In the genomic region with DNA sequence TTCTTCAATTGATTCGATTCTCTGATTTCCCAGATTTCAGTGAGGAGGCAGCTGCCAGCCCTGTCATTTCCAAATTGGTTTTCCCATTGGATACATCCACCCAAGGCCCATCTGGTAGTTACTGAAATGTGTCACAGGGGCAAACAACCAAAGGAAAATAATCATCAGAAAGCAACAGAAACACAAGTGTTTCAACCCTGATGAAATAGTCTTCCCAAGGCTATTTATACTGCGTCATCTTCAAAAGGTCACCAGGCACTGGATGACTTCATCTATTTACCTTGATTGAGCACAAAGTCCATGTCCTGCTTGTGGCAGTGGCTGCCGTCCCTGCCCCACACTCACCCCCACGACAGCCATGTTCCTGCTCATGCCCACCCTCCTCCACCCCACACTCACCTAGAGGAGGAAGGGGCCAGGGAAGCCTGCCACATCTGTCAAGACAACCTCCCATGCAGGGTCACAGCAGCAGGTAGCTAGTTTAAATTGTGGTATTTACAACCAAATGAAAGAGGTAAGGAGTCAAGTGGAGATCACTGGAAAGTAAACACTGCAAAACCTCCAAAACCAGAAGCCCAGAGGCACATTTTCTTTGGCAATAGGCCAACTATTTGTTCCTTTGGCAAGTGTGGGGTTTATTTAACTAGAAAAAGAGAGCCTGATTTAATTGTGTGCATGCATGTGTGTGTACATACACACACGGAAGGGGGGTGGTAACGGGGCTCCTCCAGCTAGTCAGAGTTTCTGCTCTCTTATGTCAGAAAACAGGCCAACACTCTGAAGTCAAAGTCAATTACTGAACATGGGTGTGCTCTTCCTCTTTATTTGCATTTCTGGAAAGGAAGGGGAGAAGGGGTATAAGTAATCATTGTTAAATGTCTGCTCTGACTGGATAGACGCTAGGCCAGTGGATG, we compare ENCODE assay signal across 1 cellular context.
TF ChIP-seq lines count a peak whose summit lies in the region.

No MANE protein-coding gene starts in this region.

TF ChIP-seq in HepG2, 621 proteins besides CTCF, POLR2A, EP300 and RAD21 (continued from another document and continues in another):
- TF ChIP-seq, protein P1, sequence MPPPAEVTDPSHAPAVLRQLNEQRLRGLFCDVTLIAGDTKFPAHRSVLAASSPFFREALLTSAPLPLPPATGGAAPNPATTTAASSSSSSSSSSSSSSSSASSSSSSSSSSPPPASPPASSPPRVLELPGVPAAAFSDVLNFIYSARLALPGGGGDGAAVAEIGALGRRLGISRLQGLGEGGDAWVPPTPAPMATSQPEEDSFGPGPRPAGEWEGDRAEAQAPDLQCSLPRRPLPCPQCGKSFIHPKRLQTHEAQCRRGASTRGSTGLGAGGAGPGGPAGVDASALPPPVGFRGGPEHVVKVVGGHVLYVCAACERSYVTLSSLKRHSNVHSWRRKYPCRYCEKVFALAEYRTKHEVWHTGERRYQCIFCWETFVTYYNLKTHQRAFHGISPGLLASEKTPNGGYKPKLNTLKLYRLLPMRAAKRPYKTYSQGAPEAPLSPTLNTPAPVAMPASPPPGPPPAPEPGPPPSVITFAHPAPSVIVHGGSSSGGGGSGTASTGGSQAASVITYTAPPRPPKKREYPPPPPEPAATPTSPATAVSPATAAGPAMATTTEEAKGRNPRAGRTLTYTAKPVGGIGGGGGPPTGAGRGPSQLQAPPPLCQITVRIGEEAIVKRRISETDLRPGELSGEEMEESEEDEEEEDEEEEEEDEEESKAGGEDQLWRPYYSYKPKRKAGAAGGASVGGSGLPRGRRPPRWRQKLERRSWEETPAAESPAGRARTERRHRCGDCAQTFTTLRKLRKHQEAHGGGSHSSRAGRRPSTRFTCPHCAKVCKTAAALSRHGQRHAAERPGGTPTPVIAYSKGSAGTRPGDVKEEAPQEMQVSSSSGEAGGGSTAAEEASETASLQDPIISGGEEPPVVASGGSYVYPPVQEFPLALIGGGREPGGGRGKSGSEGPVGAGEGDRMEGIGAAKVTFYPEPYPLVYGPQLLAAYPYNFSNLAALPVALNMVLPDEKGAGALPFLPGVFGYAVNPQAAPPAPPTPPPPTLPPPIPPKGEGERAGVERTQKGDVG (CRISPR knock-in tag; IDR thresholded peaks at IDR 0.05; ENCODE audit: borderline replicate concordance), result peak; percentile 83; the same call in 1 of the 2 replicates
- no peak for TF ChIP-seq CAMTA2 (CRISPR knock-in tag; IDR thresholded peaks at IDR 0.05; ENCODE audit: borderline replicate concordance)
- TF ChIP-seq, protein P2, sequence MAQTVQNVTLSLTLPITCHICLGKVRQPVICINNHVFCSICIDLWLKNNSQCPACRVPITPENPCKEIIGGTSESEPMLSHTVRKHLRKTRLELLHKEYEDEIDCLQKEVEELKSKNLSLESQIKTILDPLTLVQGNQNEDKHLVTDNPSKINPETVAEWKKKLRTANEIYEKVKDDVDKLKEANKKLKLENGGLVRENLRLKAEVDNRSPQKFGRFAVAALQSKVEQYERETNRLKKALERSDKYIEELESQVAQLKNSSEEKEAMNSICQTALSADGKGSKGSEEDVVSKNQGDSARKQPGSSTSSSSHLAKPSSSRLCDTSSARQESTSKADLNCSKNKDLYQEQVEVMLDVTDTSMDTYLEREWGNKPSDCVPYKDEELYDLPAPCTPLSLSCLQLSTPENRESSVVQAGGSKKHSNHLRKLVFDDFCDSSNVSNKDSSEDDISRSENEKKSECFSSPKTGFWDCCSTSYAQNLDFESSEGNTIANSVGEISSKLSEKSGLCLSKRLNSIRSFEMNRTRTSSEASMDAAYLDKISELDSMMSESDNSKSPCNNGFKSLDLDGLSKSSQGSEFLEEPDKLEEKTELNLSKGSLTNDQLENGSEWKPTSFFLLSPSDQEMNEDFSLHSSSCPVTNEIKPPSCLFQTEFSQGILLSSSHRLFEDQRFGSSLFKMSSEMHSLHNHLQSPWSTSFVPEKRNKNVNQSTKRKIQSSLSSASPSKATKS (CRISPR knock-in tag; IDR thresholded peaks at IDR 0.05), result peak; percentile 87
- TF ChIP-seq ZNF879 (CRISPR knock-in tag; IDR thresholded peaks at IDR 0.05), result no peak
- TF ChIP-seq ZNF558 (CRISPR knock-in tag; IDR thresholded peaks at IDR 0.05; ENCODE audit: borderline replicate concordance), result no peak
- TF ChIP-seq ZNF75D (CRISPR knock-in tag; IDR thresholded peaks at IDR 0.05; ENCODE audit: borderline replicate concordance), result no peak
- TF ChIP-seq GTF3A (CRISPR knock-in tag; conservative IDR thresholded peaks at IDR 0.05), result no peak
- no peak for TF ChIP-seq HNRNPH1 (optimal IDR thresholded peaks at IDR 0.05; ENCODE audit: low read depth, low read length)
- TF ChIP-seq, protein P3, sequence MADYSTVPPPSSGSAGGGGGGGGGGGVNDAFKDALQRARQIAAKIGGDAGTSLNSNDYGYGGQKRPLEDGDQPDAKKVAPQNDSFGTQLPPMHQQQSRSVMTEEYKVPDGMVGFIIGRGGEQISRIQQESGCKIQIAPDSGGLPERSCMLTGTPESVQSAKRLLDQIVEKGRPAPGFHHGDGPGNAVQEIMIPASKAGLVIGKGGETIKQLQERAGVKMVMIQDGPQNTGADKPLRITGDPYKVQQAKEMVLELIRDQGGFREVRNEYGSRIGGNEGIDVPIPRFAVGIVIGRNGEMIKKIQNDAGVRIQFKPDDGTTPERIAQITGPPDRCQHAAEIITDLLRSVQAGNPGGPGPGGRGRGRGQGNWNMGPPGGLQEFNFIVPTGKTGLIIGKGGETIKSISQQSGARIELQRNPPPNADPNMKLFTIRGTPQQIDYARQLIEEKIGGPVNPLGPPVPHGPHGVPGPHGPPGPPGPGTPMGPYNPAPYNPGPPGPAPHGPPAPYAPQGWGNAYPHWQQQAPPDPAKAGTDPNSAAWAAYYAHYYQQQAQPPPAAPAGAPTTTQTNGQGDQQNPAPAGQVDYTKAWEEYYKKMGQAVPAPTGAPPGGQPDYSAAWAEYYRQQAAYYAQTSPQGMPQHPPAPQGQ (CRISPR knock-in tag; IDR thresholded peaks at IDR 0.05; ENCODE audit: borderline replicate concordance), result no peak
- TF ChIP-seq ZNF260 (CRISPR knock-in tag; IDR thresholded peaks at IDR 0.05; ENCODE audit: borderline replicate concordance, low read depth), result no peak
- TF ChIP-seq NFKB2 (CRISPR knock-in tag; IDR thresholded peaks at IDR 0.05; ENCODE audit: borderline replicate concordance), result peak; percentile 57; the same call in 1 of the 2 replicates
- peak; percentile 90 for TF ChIP-seq HDAC2 (CRISPR knock-in tag; IDR thresholded peaks at IDR 0.05)
- no peak for TF ChIP-seq NPAS2 (CRISPR knock-in tag; IDR thresholded peaks at IDR 0.05; ENCODE audit: borderline replicate concordance)
- no peak for TF ChIP-seq ARNT (IDR thresholded peaks at IDR 0.05)
- peak; percentile 86 for TF ChIP-seq ZBTB39 (CRISPR knock-in tag; IDR thresholded peaks at IDR 0.05)
- TF ChIP-seq ZNF251 (CRISPR knock-in tag; IDR thresholded peaks at IDR 0.05), result no peak
- TF ChIP-seq, protein P4, sequence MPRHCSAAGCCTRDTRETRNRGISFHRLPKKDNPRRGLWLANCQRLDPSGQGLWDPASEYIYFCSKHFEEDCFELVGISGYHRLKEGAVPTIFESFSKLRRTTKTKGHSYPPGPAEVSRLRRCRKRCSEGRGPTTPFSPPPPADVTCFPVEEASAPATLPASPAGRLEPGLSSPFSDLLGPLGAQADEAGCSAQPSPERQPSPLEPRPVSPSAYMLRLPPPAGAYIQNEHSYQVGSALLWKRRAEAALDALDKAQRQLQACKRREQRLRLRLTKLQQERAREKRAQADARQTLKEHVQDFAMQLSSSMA (CRISPR knock-in tag; IDR thresholded peaks at IDR 0.05), result no peak
- TF ChIP-seq, protein P5, sequence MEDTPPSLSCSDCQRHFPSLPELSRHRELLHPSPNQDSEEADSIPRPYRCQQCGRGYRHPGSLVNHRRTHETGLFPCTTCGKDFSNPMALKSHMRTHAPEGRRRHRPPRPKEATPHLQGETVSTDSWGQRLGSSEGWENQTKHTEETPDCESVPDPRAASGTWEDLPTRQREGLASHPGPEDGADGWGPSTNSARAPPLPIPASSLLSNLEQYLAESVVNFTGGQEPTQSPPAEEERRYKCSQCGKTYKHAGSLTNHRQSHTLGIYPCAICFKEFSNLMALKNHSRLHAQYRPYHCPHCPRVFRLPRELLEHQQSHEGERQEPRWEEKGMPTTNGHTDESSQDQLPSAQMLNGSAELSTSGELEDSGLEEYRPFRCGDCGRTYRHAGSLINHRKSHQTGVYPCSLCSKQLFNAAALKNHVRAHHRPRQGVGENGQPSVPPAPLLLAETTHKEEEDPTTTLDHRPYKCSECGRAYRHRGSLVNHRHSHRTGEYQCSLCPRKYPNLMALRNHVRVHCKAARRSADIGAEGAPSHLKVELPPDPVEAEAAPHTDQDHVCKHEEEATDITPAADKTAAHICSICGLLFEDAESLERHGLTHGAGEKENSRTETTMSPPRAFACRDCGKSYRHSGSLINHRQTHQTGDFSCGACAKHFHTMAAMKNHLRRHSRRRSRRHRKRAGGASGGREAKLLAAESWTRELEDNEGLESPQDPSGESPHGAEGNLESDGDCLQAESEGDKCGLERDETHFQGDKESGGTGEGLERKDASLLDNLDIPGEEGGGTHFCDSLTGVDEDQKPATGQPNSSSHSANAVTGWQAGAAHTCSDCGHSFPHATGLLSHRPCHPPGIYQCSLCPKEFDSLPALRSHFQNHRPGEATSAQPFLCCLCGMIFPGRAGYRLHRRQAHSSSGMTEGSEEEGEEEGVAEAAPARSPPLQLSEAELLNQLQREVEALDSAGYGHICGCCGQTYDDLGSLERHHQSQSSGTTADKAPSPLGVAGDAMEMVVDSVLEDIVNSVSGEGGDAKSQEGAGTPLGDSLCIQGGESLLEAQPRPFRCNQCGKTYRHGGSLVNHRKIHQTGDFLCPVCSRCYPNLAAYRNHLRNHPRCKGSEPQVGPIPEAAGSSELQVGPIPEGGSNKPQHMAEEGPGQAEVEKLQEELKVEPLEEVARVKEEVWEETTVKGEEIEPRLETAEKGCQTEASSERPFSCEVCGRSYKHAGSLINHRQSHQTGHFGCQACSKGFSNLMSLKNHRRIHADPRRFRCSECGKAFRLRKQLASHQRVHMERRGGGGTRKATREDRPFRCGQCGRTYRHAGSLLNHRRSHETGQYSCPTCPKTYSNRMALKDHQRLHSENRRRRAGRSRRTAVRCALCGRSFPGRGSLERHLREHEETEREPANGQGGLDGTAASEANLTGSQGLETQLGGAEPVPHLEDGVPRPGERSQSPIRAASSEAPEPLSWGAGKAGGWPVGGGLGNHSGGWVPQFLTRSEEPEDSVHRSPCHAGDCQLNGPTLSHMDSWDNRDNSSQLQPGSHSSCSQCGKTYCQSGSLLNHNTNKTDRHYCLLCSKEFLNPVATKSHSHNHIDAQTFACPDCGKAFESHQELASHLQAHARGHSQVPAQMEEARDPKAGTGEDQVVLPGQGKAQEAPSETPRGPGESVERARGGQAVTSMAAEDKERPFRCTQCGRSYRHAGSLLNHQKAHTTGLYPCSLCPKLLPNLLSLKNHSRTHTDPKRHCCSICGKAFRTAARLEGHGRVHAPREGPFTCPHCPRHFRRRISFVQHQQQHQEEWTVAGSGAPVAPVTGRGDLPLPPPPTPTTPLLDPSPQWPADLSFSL (CRISPR knock-in tag; IDR thresholded peaks at IDR 0.05), result no peak
- peak; percentile 38; the same call in 1 of the 2 replicates for TF ChIP-seq ZNF431 (CRISPR knock-in tag; IDR thresholded peaks at IDR 0.05; ENCODE audit: borderline replicate concordance, low read depth)
- TF ChIP-seq CREBL2 (CRISPR knock-in tag; IDR thresholded peaks at IDR 0.05; ENCODE audit: borderline replicate concordance), result no peak; the same call in 1 of the 2 replicates
- no peak for TF ChIP-seq SIX1 (CRISPR knock-in tag; IDR thresholded peaks at IDR 0.05; ENCODE audit: borderline replicate concordance)
- TF ChIP-seq ZNF235 (CRISPR knock-in tag; IDR thresholded peaks at IDR 0.05; ENCODE audit: borderline replicate concordance), result no peak
- TF ChIP-seq ZNF224 (CRISPR knock-in tag; IDR thresholded peaks at IDR 0.05), result no peak
- TF ChIP-seq BRD4 (CRISPR knock-in tag; IDR thresholded peaks at IDR 0.05), result peak; percentile 86
- TF ChIP-seq ZNF740 (CRISPR knock-in tag; IDR thresholded peaks at IDR 0.05), result peak; percentile 83; the same call in 1 of the 2 replicates
- peak; percentile 53; the same call in 1 of the 2 replicates for TF ChIP-seq MAZ (IDR thresholded peaks at IDR 0.05; ENCODE audit: borderline replicate concordance, low read depth, low read length)
- 0 out of 2 replicates have a peak, but pooled peaks have one; percentile 18 for TF ChIP-seq MAZ (CRISPR knock-in tag; IDR thresholded peaks at IDR 0.05; ENCODE audit: low read depth)
- no peak for TF ChIP-seq PRPF4 (IDR thresholded peaks at IDR 0.05; ENCODE audit: low read depth, low read length, poor library complexity, severe bottlenecking)
- TF ChIP-seq ZNF776 (CRISPR knock-in tag; IDR thresholded peaks at IDR 0.05), result no peak
- TF ChIP-seq STAG1 (CRISPR knock-in tag; IDR thresholded peaks at IDR 0.05), result peak; percentile 1; the same call in 1 of the 2 replicates
- no peak for TF ChIP-seq ZNF10 (CRISPR knock-in tag; IDR thresholded peaks at IDR 0.05; ENCODE audit: borderline replicate concordance, low read depth)
- peak; percentile 91 for TF ChIP-seq ZGPAT (CRISPR knock-in tag; IDR thresholded peaks at IDR 0.05)
